1 cellular context compared by ENCODE assay signal in genomic region chr1:247054992-247055415, GRCh38.
TF ChIP-seq lines count a peak whose summit lies in the region.

No MANE protein-coding gene starts in this region.

TF ChIP-seq in HepG2, 621 proteins besides CTCF, POLR2A, EP300 and RAD21 (continued from another document):
- peak; percentile 61; the same call in 1 of the 2 replicates for TF ChIP-seq ZNF362 (CRISPR knock-in tag; IDR thresholded peaks at IDR 0.05; ENCODE audit: borderline replicate concordance)
- TF ChIP-seq ZFAT (CRISPR knock-in tag; conservative IDR thresholded peaks at IDR 0.05): no peak
- peak; percentile 18; the same call in 1 of the 2 replicates for TF ChIP-seq HMG20A (CRISPR knock-in tag; IDR thresholded peaks at IDR 0.05; ENCODE audit: borderline replicate concordance)
- TF ChIP-seq RBAK (CRISPR knock-in tag; IDR thresholded peaks at IDR 0.05): no peak
- no peak for TF ChIP-seq ZNF281 (CRISPR knock-in tag; IDR thresholded peaks at IDR 0.05; ENCODE audit: borderline replicate concordance)
- TF ChIP-seq RARA (CRISPR knock-in tag; IDR thresholded peaks at IDR 0.05): peak; percentile 53
- TF ChIP-seq HNF4G (IDR thresholded peaks at IDR 0.05; ENCODE audit: borderline replicate concordance, low read depth, low read length): peak; percentile 55; the same call in 1 of the 2 replicates
- no peak for TF ChIP-seq HNF4G (CRISPR knock-in tag; IDR thresholded peaks at IDR 0.05; ENCODE audit: borderline replicate concordance, low read depth)
- TF ChIP-seq NCOA2 (CRISPR knock-in tag; IDR thresholded peaks at IDR 0.05): peak; percentile 64; the same call in 1 of the 2 replicates
- TF ChIP-seq ZNF138 (CRISPR knock-in tag; IDR thresholded peaks at IDR 0.05; ENCODE audit: low read depth): no peak
- TF ChIP-seq GATAD2A (CRISPR knock-in tag; IDR thresholded peaks at IDR 0.05): peak; percentile 61
- no peak for TF ChIP-seq ZBTB40 (IDR thresholded peaks at IDR 0.05)
- no peak for TF ChIP-seq ZBTB40 (CRISPR knock-in tag; IDR thresholded peaks at IDR 0.05)
- peak; percentile 46 for TF ChIP-seq TEAD3 (CRISPR knock-in tag; optimal IDR thresholded peaks at IDR 0.05; ENCODE audit: borderline replicate concordance)
- no peak for TF ChIP-seq ZNF225 (CRISPR knock-in tag; IDR thresholded peaks at IDR 0.05)
- peak; percentile 86 for TF ChIP-seq BCL6 (CRISPR knock-in tag; IDR thresholded peaks at IDR 0.05)
- TF ChIP-seq HCFC1 (IDR thresholded peaks at IDR 0.05; ENCODE audit: low read depth, low read length): no peak
- 0 out of 2 replicates have a peak, but pooled peaks have one; percentile 28 for TF ChIP-seq PPARG (CRISPR knock-in tag; conservative IDR thresholded peaks at IDR 0.05)
- no peak for TF ChIP-seq IRF2 (CRISPR knock-in tag; IDR thresholded peaks at IDR 0.05)
- TF ChIP-seq POGZ (CRISPR knock-in tag; IDR thresholded peaks at IDR 0.05): peak; percentile 67
- TF ChIP-seq ZNF10 (CRISPR knock-in tag; IDR thresholded peaks at IDR 0.05; ENCODE audit: borderline replicate concordance, low read depth): no peak
- no peak for TF ChIP-seq ZNF841 (CRISPR knock-in tag; IDR thresholded peaks at IDR 0.05; ENCODE audit: borderline replicate concordance)
- TF ChIP-seq ZFP36L1 (CRISPR knock-in tag; IDR thresholded peaks at IDR 0.05): no peak
- peak; percentile 38; the same call in 1 of the 2 replicates for TF ChIP-seq MEF2D (CRISPR knock-in tag; IDR thresholded peaks at IDR 0.05)
- no peak for TF ChIP-seq ZNF615 (CRISPR knock-in tag; IDR thresholded peaks at IDR 0.05; ENCODE audit: borderline replicate concordance)
- no peak for TF ChIP-seq ZNF768 (CRISPR knock-in tag; IDR thresholded peaks at IDR 0.05)
- no peak for TF ChIP-seq MEIS2 (CRISPR knock-in tag; IDR thresholded peaks at IDR 0.05)
- TF ChIP-seq ZNF160 (CRISPR knock-in tag; IDR thresholded peaks at IDR 0.05): no peak
- TF ChIP-seq PHF8 (CRISPR knock-in tag; IDR thresholded peaks at IDR 0.05): no peak
- peak; percentile 94 for TF ChIP-seq FOSL2 (CRISPR knock-in tag; IDR thresholded peaks at IDR 0.05)
- TF ChIP-seq ZSCAN21 (CRISPR knock-in tag; IDR thresholded peaks at IDR 0.05; ENCODE audit: borderline replicate concordance): no peak
